1 cellular context compared by ENCODE assay signal in genomic region chr7:50304911-50305621, GRCh38.
TF ChIP-seq lines count a peak whose summit lies in the region.

No MANE protein-coding gene starts in this region.

TF ChIP-seq in HepG2, 621 proteins besides CTCF, POLR2A, EP300 and RAD21 (continued from another document):
- TF ChIP-seq ZNF639 (CRISPR knock-in tag; conservative IDR thresholded peaks at IDR 0.05): no peak
TF ChIP-seq in HepG2: peak in this region for 0.
